In the genomic region with DNA sequence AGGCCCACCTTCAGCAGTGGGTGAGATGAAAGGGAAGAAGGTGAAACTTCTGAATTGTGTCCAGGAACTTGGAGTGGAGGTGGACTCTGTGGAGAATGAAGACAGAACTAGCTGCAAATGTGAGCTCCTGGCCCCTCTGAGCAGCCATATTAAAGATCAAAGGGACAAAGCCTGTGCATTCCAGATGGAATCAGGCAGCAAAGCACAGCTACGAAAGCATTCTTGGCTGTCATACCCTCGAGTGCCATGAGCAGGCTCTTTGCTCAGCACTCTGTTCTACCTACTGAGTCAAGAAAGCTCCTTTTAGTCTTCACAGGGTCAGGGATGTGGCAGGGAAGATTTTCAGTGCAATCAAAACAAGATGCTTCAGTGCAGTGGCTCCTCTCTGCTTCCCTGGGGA, we compare ENCODE assay signal across 29 cellular contexts.
"Had no signal": no experiment of that assay in that cellular context is flagged by ENCODE, and none has a peak within 500 bp of the region (broad histone marks: within the 10 kb centered on the region; RNA-seq: fewer than 3 reads in every experiment).

No MANE protein-coding gene starts in this region.

- H3K9me3 ChIP-seq: neutrophil, ovary, right lobe of liver, stomach, thoracic aorta, thyroid gland, upper lobe of right lung, uterus had no signal

- H3K27me3 Mint-ChIP-seq: progenitor cell of endocrine pancreas had no signal

- ATAC-seq: naive thymus-derived CD4-positive, alpha-beta T cell; natural killer cell; psoas muscle; right cardiac atrium; right lobe of liver; stimulated activated effector memory CD8-positive, alpha-beta T cell treated with anti-CD3 and anti-CD28 coated beads, Interleukin-12 subunit alpha, Interleukin-12 subunit beta, amount 100 ng/mL, for 72 hours; stimulated activated naive B cell treated with anti-CD40 and anti-IgM and Interleukin-4, amounts not matched to agents 10 μg/mL and 1 μg/mL and 100 μg/mL, for 72 hours; upper lobe of right lung had no signal

- H3K4me3 Mint-ChIP-seq: naive thymus-derived CD4-positive, alpha-beta T cell; natural killer cell; nephron; stimulated activated effector memory CD8-positive, alpha-beta T cell treated with anti-CD3 and anti-CD28 coated beads, Interleukin-12 subunit alpha, Interleukin-12 subunit beta, amount 100 ng/mL, for 72 hours; stimulated activated naive B cell treated with anti-CD40 and anti-IgM and Interleukin-4, amounts not matched to agents 10 μg/mL and 1 μg/mL and 100 μg/mL, for 72 hours; stimulated activated naive CD8-positive, alpha-beta T cell treated with anti-CD3 and anti-CD28 coated beads, Interleukin-15, Interleukin-2, amounts not matched to agents 100 ng/mL and 50 ng/mL, for 24 hours; type B pancreatic cell had no signal

- H3K27ac ChIP-seq: neutrophil, ovary, parathyroid adenoma, psoas muscle, right lobe of liver, sigmoid colon, stomach, thoracic aorta, thyroid gland, tibial nerve, upper lobe of right lung, uterus had no signal

- H3K79me2 ChIP-seq: parathyroid adenoma had no signal

- H3K4me1 ChIP-seq: parathyroid adenoma, right lobe of liver, sigmoid colon, stomach, thyroid gland, tibial nerve, upper lobe of right lung, uterus had no signal

- H2AFZ ChIP-seq: parathyroid adenoma had no signal

- H3K9ac ChIP-seq: parathyroid adenoma had no signal

- DNase-seq: naive thymus-derived CD4-positive, alpha-beta T cell; natural killer cell; nucleus accumbens; ovary; posterior cingulate gyrus; psoas muscle; right cardiac atrium; right lobe of liver; sigmoid colon; small intestine; stimulated activated CD4-positive, alpha-beta T cell treated with anti-CD3 and anti-CD28 coated beads, Interleukin-15, amount 100 ng/mL, for 24 hours; stimulated activated CD4-positive, alpha-beta T cell treated with anti-CD3 and anti-CD28 coated beads, Interleukin-2, amount 100 ng/mL, for 24 hours; stimulated activated CD4-positive, alpha-beta T cell treated with anti-CD3 and anti-CD28 coated beads, Interleukin-2, amount 100 ng/mL, for 48 hours; stimulated activated CD4-positive, alpha-beta T cell treated with anti-CD3 and anti-CD28 coated beads, Interleukin-4, amount 100 ng/mL, for 24 hours; stimulated activated naive B cell treated with anti-CD40 and anti-IgM and Interleukin-4, amounts not matched to agents 10 μg/mL and 1 μg/mL and 100 μg/mL, for 72 hours; stimulated activated naive CD4-positive, alpha-beta T cell treated with Interleukin-2 at 50 U/mL for 16 hours; stomach; thyroid gland; upper lobe of right lung; uterus had no signal

- H3K36me3 ChIP-seq: neutrophil, ovary, right lobe of liver, sigmoid colon, stomach, thoracic aorta, thyroid gland, tibial nerve, upper lobe of right lung, uterus had no signal

- H3K27ac Mint-ChIP-seq: naive thymus-derived CD4-positive, alpha-beta T cell; natural killer cell; nephron; progenitor cell of endocrine pancreas; stimulated activated effector memory CD8-positive, alpha-beta T cell treated with anti-CD3 and anti-CD28 coated beads, Interleukin-12 subunit alpha, Interleukin-12 subunit beta, amount 100 ng/mL, for 72 hours; stimulated activated naive B cell treated with anti-CD40 and anti-IgM and Interleukin-4, amounts not matched to agents 10 μg/mL and 1 μg/mL and 100 μg/mL, for 72 hours; stimulated activated naive CD8-positive, alpha-beta T cell treated with anti-CD3 and anti-CD28 coated beads, Interleukin-15, Interleukin-2, amounts not matched to agents 100 ng/mL and 50 ng/mL, for 24 hours; type B pancreatic cell had no signal

- H3K4me3 ChIP-seq: ovary, psoas muscle, right lobe of liver, sigmoid colon, stomach, thoracic aorta, thyroid gland, tibial nerve, upper lobe of right lung, uterus had no signal

- H3K9me3 Mint-ChIP-seq: stimulated activated naive B cell treated with anti-CD40 and anti-IgM and Interleukin-4, amounts not matched to agents 10 μg/mL and 1 μg/mL and 100 μg/mL, for 72 hours; stimulated activated naive CD8-positive, alpha-beta T cell treated with anti-CD3 and anti-CD28 coated beads, Interleukin-15, Interleukin-2, amounts not matched to agents 100 ng/mL and 50 ng/mL, for 24 hours; type B pancreatic cell had no signal

- H3K36me3 Mint-ChIP-seq: naive thymus-derived CD4-positive, alpha-beta T cell; natural killer cell; stimulated activated effector memory CD8-positive, alpha-beta T cell treated with anti-CD3 and anti-CD28 coated beads, Interleukin-12 subunit alpha, Interleukin-12 subunit beta, amount 100 ng/mL, for 72 hours; stimulated activated naive B cell treated with anti-CD40 and anti-IgM and Interleukin-4, amounts not matched to agents 10 μg/mL and 1 μg/mL and 100 μg/mL, for 72 hours; type B pancreatic cell had no signal

- H3K27me3 ChIP-seq: ovary, right lobe of liver, sigmoid colon, stomach, thyroid gland, tibial nerve, upper lobe of right lung, uterus had no signal

- H3K4me1 Mint-ChIP-seq: natural killer cell; stimulated activated effector memory CD8-positive, alpha-beta T cell treated with anti-CD3 and anti-CD28 coated beads, Interleukin-12 subunit alpha, Interleukin-12 subunit beta, amount 100 ng/mL, for 72 hours; stimulated activated naive B cell treated with anti-CD40 and anti-IgM and Interleukin-4, amounts not matched to agents 10 μg/mL and 1 μg/mL and 100 μg/mL, for 72 hours had no signal
